Comparison of ENCODE assay signal across 13 cellular contexts in the genomic region with DNA sequence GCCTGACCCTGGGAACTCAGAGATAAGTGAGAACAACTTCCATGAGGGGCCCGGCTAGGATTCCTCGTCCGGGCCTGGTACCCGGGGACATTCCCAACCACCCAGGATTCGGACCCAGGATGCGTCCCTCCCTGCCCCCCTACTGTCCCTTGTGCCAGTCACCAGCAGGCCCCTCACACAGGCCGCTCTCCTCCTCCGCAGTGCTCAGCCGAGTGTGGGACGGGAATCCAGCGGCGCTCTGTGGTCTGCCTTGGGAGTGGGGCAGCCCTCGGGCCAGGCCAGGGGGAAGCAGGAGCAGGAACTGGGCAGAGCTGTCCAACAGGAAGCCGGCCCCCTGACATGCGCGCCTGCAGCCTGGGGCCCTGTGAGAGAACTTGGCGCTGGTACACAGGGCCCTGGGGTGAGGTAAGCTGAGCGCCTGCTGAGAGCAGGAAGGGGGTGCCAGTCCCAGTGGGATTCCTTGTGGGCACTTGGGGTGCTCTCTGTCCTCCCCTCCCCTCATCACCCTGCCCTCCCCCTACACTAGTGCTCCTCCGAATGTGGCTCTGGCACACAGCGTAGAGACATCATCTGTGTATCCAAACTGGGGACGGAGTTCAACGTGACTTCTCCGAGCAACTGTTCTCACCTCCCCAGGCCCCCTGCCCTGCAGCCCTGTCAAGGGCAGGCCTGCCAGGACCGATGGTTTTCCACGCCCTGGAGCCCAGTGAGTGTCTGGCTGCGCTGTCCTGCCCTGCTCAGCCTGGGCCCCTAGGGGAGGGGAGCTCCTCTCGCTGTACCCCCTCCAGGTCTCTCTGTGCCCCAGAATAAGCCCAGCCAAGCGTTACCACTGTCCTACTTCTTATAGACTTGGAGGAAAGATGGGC. TPM values are rescaled to one million over a fixed set of nuclear protein-coding genes. Genes with fewer than 3 reads are reported as not detected.
DNase-seq lines count a peak whose midpoint lies in the region; ATAC-seq and TF ChIP-seq lines count a peak whose summit lies in the region.
"Had no signal": no experiment of that assay in that cellular context is flagged by ENCODE, and none has a peak within 500 bp of the region (broad histone marks: within the 10 kb centered on the region; RNA-seq: fewer than 3 reads in every experiment).

No MANE protein-coding gene starts in this region.

- H3K9me3 Mint-ChIP-seq in nephron progenitor cell (no peaks in the 10 kb centered on the region), progenitor cell of endocrine pancreas (ENCODE audit: low read depth) (no peaks in the 10 kb centered on the region)
- no peaks in the 10 kb centered on the region for H3K9me3 Mint-ChIP-seq in stimulated activated naive B cell treated with anti-CD40 and anti-IgM and Interleukin-4, amounts not matched to agents 10 μg/mL and 1 μg/mL and 100 μg/mL, for 72 hours
- H3K9me3 Mint-ChIP-seq: activated CD8-positive, alpha-beta T cell treated with anti-CD3 and anti-CD28 coated beads for 36 hours; stimulated activated effector memory CD8-positive, alpha-beta T cell treated with anti-CD3 and anti-CD28 coated beads, Interleukin-12 subunit alpha, Interleukin-12 subunit beta, amount 100 ng/mL, for 72 hours had no signal

- H3K4me2 ChIP-seq in mammary epithelial cell (ENCODE audit: insufficient read depth, low read depth, low read length) (no peak overlapping the region), osteoblast (ENCODE audit: insufficient read depth, low read length) (no peak overlapping the region)

- H4K20me1 ChIP-seq in mammary epithelial cell (ENCODE audit: insufficient read depth, low read length), result no peaks in the 10 kb centered on the region
- peaks cover 6% of the 10 kb centered on the region for H4K20me1 ChIP-seq in osteoblast (ENCODE audit: insufficient read depth, low read length)

- intact Hi-C loops in breast epithelium (cut with DNase I; ENCODE audit: low total_unique reads), result no loop called here
- intact Hi-C loops in mammary epithelial cell (cut with micrococcal nuclease), result no loop called here
- intact Hi-C loops in Right ventricle myocardium inferior (cut with DNase I), result no loop called here

- no peak overlapping the region for H3K4me3 Mint-ChIP-seq in nephron progenitor cell
- H3K4me3 Mint-ChIP-seq in stimulated activated naive B cell treated with anti-CD40 and anti-IgM and Interleukin-4, amounts not matched to agents 10 μg/mL and 1 μg/mL and 100 μg/mL, for 72 hours, result no peak overlapping the region
- no peak overlapping the region for H3K4me3 Mint-ChIP-seq in progenitor cell of endocrine pancreas (ENCODE audit: low read depth)
- H3K4me3 Mint-ChIP-seq: activated CD8-positive, alpha-beta T cell treated with anti-CD3 and anti-CD28 coated beads for 36 hours had no signal

- H3K27me3 ChIP-seq in breast epithelium (no peaks in the 10 kb centered on the region), mammary epithelial cell (ENCODE audit: insufficient read depth, low read length) (no peaks in the 10 kb centered on the region), osteoblast (ENCODE audit: insufficient read depth, low read length) (no peaks in the 10 kb centered on the region)

- peak overlapping the region; percentile 100 for H3K27ac ChIP-seq in breast epithelium
- no peak overlapping the region for H3K27ac ChIP-seq in mammary epithelial cell (ENCODE audit: insufficient read depth, low read depth, low read length)
- peak overlapping the region; percentile 26 for H3K27ac ChIP-seq in osteoblast (ENCODE audit: low read depth, low read length)

- no peak overlapping the region for H3K9ac ChIP-seq in mammary epithelial cell (ENCODE audit: insufficient read depth, low read length)

- no peak overlapping the region for H3K27ac Mint-ChIP-seq in nephron progenitor cell
- no peak overlapping the region for H3K27ac Mint-ChIP-seq in stimulated activated naive B cell treated with anti-CD40 and anti-IgM and Interleukin-4, amounts not matched to agents 10 μg/mL and 1 μg/mL and 100 μg/mL, for 72 hours
- no peak overlapping the region for H3K27ac Mint-ChIP-seq in progenitor cell of endocrine pancreas
- H3K27ac Mint-ChIP-seq: activated CD8-positive, alpha-beta T cell treated with anti-CD3 and anti-CD28 coated beads for 36 hours had no signal

- peaks cover 2% of the 10 kb centered on the region for H3K27me3 Mint-ChIP-seq in nephron progenitor cell (ENCODE audit: low read depth, poor library complexity)
- H3K27me3 Mint-ChIP-seq in stimulated activated naive B cell treated with anti-CD40 and anti-IgM and Interleukin-4, amounts not matched to agents 10 μg/mL and 1 μg/mL and 100 μg/mL, for 72 hours, result no peaks in the 10 kb centered on the region
- H3K27me3 Mint-ChIP-seq in progenitor cell of endocrine pancreas, result no peaks in the 10 kb centered on the region
- H3K27me3 Mint-ChIP-seq: activated CD8-positive, alpha-beta T cell treated with anti-CD3 and anti-CD28 coated beads for 36 hours had no signal

- no peaks in the 10 kb centered on the region for H3K36me3 ChIP-seq in breast epithelium
- no peaks in the 10 kb centered on the region for H3K36me3 ChIP-seq in mammary epithelial cell (ENCODE audit: insufficient read depth, low read length)
- H3K36me3 ChIP-seq in osteoblast (ENCODE audit: insufficient read depth, low read length), result peaks cover 9% of the 10 kb centered on the region

- ATAC-seq in Right ventricle myocardium inferior, result no peak
- no peak for ATAC-seq in stimulated activated naive B cell treated with anti-CD40 and anti-IgM and Interleukin-4, amounts not matched to agents 10 μg/mL and 1 μg/mL and 100 μg/mL, for 72 hours (replicated peaks)

- TF ChIP-seq CTCF in breast epithelium (IDR thresholded peaks at IDR 0.05), result no peak
- no peak for TF ChIP-seq CTCF in mammary epithelial cell (conservative IDR thresholded peaks at IDR 0.05 in 1 of 2, IDR thresholded peaks at IDR 0.05 in 1 of 2; ENCODE audit: extremely low read depth in 1 of 2, insufficient read depth in 1 of 2, low read depth in 1 of 2, low read length in 2 of 2)
- no peak for TF ChIP-seq CTCF in osteoblast (IDR thresholded peaks at IDR 0.05; ENCODE audit: extremely low read depth, low read depth, low read length)
- no peak for TF ChIP-seq CTCF in nephron progenitor cell (IDR thresholded peaks at IDR 0.05)
- no peak for TF ChIP-seq CTCF in progenitor cell of endocrine pancreas (IDR thresholded peaks at IDR 0.05; ENCODE audit: unreplicated experiment)

- no TSS peak for BruUV-seq in mammary epithelial cell (replicated peaks; lab: Mats Ljungman, UMichigan)

- TF ChIP-seq POLR2A in breast epithelium (IDR thresholded peaks at IDR 0.05), result no peak

- in situ Hi-C loops in mammary epithelial cell (cut with MboI; ENCODE audit: low sequenced_read_pairs in 2 of 2), result loop anchor here in 1 of 2 donors (10.0 kb wide), 1 partner anchor 256 kb away; no protein-coding TSS in a partner anchor

- H2AFZ ChIP-seq in mammary epithelial cell (ENCODE audit: low read depth, low read length), result no peak overlapping the region
- H2AFZ ChIP-seq in osteoblast (ENCODE audit: low read length), result no peak overlapping the region

- H3K4me1 Mint-ChIP-seq in nephron progenitor cell (peaks cover 79% of the 10 kb centered on the region), progenitor cell of endocrine pancreas (ENCODE audit: low read depth) (peaks cover 46% of the 10 kb centered on the region)
- peaks cover 30 to 47% of the 10 kb centered on the region in 2 donors for H3K4me1 Mint-ChIP-seq in stimulated activated naive B cell treated with anti-CD40 and anti-IgM and Interleukin-4, amounts not matched to agents 10 μg/mL and 1 μg/mL and 100 μg/mL, for 72 hours

- dilution Hi-C loops in mammary epithelial cell (cut with HindIII; ENCODE audit: low sequenced_read_pairs), result no loop called here

- 45% methylated on average over 17 of the region's 28 CpGs for WGBS in mammary epithelial cell (ENCODE audit: low coverage, missing lambda C conversion rate)

- H3K79me2 ChIP-seq in mammary epithelial cell (ENCODE audit: insufficient read depth, low read length) (peaks cover 21% of the 10 kb centered on the region), osteoblast (ENCODE audit: insufficient read depth, low read length) (peaks cover 16% of the 10 kb centered on the region)

- peak in 1 of 2 donors; percentile 61 for DNase-seq in breast epithelium (ENCODE audit: low spot score in 2 of 2)
- no peak for DNase-seq in mammary epithelial cell
- DNase-seq in Right ventricle myocardium inferior (ENCODE audit: missing footprints), result peak; percentile 88
- peak; percentile 76 for DNase-seq in osteoblast (ENCODE audit: insufficient read length, low spot score, missing footprints)
- no peak for DNase-seq in nephron progenitor cell
- DNase-seq in stimulated activated naive B cell treated with anti-CD40 and anti-IgM and Interleukin-4, amounts not matched to agents 10 μg/mL and 1 μg/mL and 100 μg/mL, for 72 hours, result no peak
- DNase-seq in RKO (ENCODE audit: low spot score), result no peak
- no peak for DNase-seq in progenitor cell of endocrine pancreas (ENCODE audit: low spot score, unreplicated experiment)
- DNase-seq: amniotic stem cell had no signal

- peaks cover 38 to 40% of the 10 kb centered on the region in 2 donors for H3K4me1 ChIP-seq in breast epithelium
- H3K4me1 ChIP-seq in mammary epithelial cell (ENCODE audit: insufficient read depth, low read length), result peaks cover 45% of the 10 kb centered on the region
- peaks cover 38% of the 10 kb centered on the region for H3K4me1 ChIP-seq in osteoblast (ENCODE audit: insufficient read depth, low read length)

- CTCF ChIA-PET in mammary epithelial cell (lab: Charles Lee; ENCODE audit: low non-redundant PET), result interaction anchor here (0.6 kb wide), 1 partner anchor 28 kb away, joined by 6 read pairs; no protein-coding TSS in a partner anchor

- H3K4me3 ChIP-seq in breast epithelium (peak overlapping the region; percentile 19 to 83 (median 57)), mammary epithelial cell (replicated peaks in 1 of 3; ENCODE audit: insufficient read depth in 1 of 3, low read depth in 2 of 3, low read length in 3 of 3) (no peak overlapping the region), osteoblast (ENCODE audit: insufficient read depth, low read length) (peak overlapping the region; percentile 17)
- H3K4me3 ChIP-seq: A549, lung had no signal

- H3K36me3 Mint-ChIP-seq in nephron progenitor cell (ENCODE audit: low read depth), result no peaks in the 10 kb centered on the region
- peaks cover 3% of the 10 kb centered on the region in 2 donors for H3K36me3 Mint-ChIP-seq in stimulated activated naive B cell treated with anti-CD40 and anti-IgM and Interleukin-4, amounts not matched to agents 10 μg/mL and 1 μg/mL and 100 μg/mL, for 72 hours
- no peaks in the 10 kb centered on the region for H3K36me3 Mint-ChIP-seq in progenitor cell of endocrine pancreas (ENCODE audit: insufficient read depth)

- no peaks in the 10 kb centered on the region for H3K9me3 ChIP-seq in breast epithelium
- no peaks in the 10 kb centered on the region for H3K9me3 ChIP-seq in mammary epithelial cell (replicated peaks; ENCODE audit: insufficient read depth, low read length)
- H3K9me3 ChIP-seq in osteoblast (ENCODE audit: low read depth, low read length), result no peaks in the 10 kb centered on the region
- H3K9me3 ChIP-seq: A549 had no signal

RNA-seq across cellular contexts. Expression of a gene that starts 9.8 kb away (rescaled TPM):
- 10 to 100 TPM; 11.3 to 31.8 (median 30.2) TPM for total RNA-seq in breast epithelium
- 10 to 100 TPM in 1 of 2 donors, 1 to 10 TPM in 1; 2.9 to 98.0 TPM for total RNA-seq in mammary epithelial cell
- 4.8 TPM for polyA plus RNA-seq in mammary epithelial cell
- 5.1 TPM for polyA minus RNA-seq in mammary epithelial cell
- total RNA-seq in Right ventricle myocardium inferior, result 80.3 TPM
- 3.2 and 5.4 TPM in 2 replicates for total RNA-seq in osteoblast
- 5.5 and 6.9 TPM in 2 replicates for total RNA-seq in progenitor cell of endocrine pancreas

RNA-seq across cellular contexts. Expression of a gene that starts 20.4 kb away (rescaled TPM):
- total RNA-seq in breast epithelium (100 to 1,000 TPM; 257 to 535 (median 333) TPM), mammary epithelial cell (100 to 1,000 TPM; 289 to 455 TPM), Right ventricle myocardium inferior (99.7 TPM), osteoblast (168 and 176 TPM in 2 replicates), progenitor cell of endocrine pancreas (204 and 212 TPM in 2 replicates)
- 126 TPM for polyA plus RNA-seq in mammary epithelial cell
- polyA minus RNA-seq in mammary epithelial cell, result 272 TPM

RNA-seq across cellular contexts. Expression of a gene that starts 43.4 kb away (rescaled TPM):
- total RNA-seq in breast epithelium (1 to 10 TPM in 1 of 3 donors, not detected in 2; 2.2 TPM), mammary epithelial cell (not detected), Right ventricle myocardium inferior (not detected), osteoblast (0.36 TPM in 1 of 2 replicates, not detected in the other), progenitor cell of endocrine pancreas (0.57 TPM in 1 of 2 replicates, not detected in the other)
- polyA plus RNA-seq in mammary epithelial cell, result not detected
- polyA minus RNA-seq in mammary epithelial cell, result not detected
- total RNA-seq: activated CD8-positive, alpha-beta T cell treated with anti-CD3 and anti-CD28 coated beads for 36 hours; lung had no signal

RNA-seq across cellular contexts. Expression of a gene that starts 51.1 kb away (rescaled TPM):
- total RNA-seq in breast epithelium (10 to 100 TPM in 2 of 3 donors, 1 to 10 TPM in 1; 4.0 to 53.3 (median 10.2) TPM), mammary epithelial cell (10 to 100 TPM; 12.5 to 16.2 TPM), Right ventricle myocardium inferior (24.1 TPM), osteoblast (20.9 and 30.0 TPM in 2 replicates), progenitor cell of endocrine pancreas (1.9 and 2.1 TPM in 2 replicates)
- 11.7 TPM for polyA plus RNA-seq in mammary epithelial cell
- polyA minus RNA-seq in mammary epithelial cell, result 13.3 TPM

Comparison
In these comparisons a context has a peak if more than half of its experiments do, and no peak if none do; other contexts are left out.
1. H3K4me3 ChIP-seq: peak in breast epithelium (3 of 3) and osteoblast (single experiment); none in mammary epithelial cell (0 of 3).
2. DNase-seq: peak in Right ventricle myocardium inferior (single experiment) and osteoblast (single experiment); none in mammary epithelial cell (single experiment), nephron progenitor cell (single experiment), stimulated activated naive B cell treated with anti-CD40 and anti-IgM and Interleukin-4, amounts not matched to agents 10 μg/mL and 1 μg/mL and 100 μg/mL, for 72 hours (single experiment), RKO (single experiment) and progenitor cell of endocrine pancreas (single experiment).